14 cellular contexts compared by ENCODE assay signal in genomic region chr7:155482511-155483183, GRCh38. TPM values are rescaled to one million over a fixed set of nuclear protein-coding genes. Genes with fewer than 3 reads are reported as not detected.
DNase-seq lines count a peak whose midpoint lies in the region; ATAC-seq, FAIRE-seq and TF ChIP-seq lines count a peak whose summit lies in the region.
"Had no signal": no experiment of that assay in that cellular context is flagged by ENCODE, and none has a peak within 500 bp of the region (broad histone marks: within the 10 kb centered on the region; RNA-seq: fewer than 3 reads in every experiment).

No MANE protein-coding gene starts in this region.

- ATAC-seq in activated naive CD4-positive, alpha-beta T cell treated with anti-CD3 and anti-CD28 coated beads, Interleukin-2, amount 50 U/mL, for 72 hours: peak; percentile 56 to 70
- ATAC-seq in GM23338 (peak; percentile 20), GM21447 (IDR thresholded peaks at IDR 0.05; ENCODE audit: unreplicated experiment) (no peak)
- ATAC-seq: upper lobe of right lung had no signal

- H3K4me1 ChIP-seq in GM23338 (ENCODE audit: insufficient read depth) (peaks cover 7% of the 10 kb centered on the region), neuronal stem cell (ENCODE audit: control insufficient read depth in 2 of 2, insufficient read depth in 1 of 2, low read depth in 1 of 2, low read length in 2 of 2) (peaks cover 15 to 24% of the 10 kb centered on the region in 2 donors)

- H3K36me3 ChIP-seq in GM23338 (ENCODE audit: insufficient read depth) (no peaks in the 10 kb centered on the region), neuronal stem cell (replicated peaks in 1 of 2; ENCODE audit: control insufficient read depth in 2 of 2, insufficient read depth in 2 of 2, low read length in 2 of 2) (peaks cover 0 to 5% of the 10 kb centered on the region in 2 donors)
- H3K36me3 ChIP-seq: upper lobe of right lung had no signal

- peak overlapping the region; percentile 7 for H3K9ac ChIP-seq in neuronal stem cell (ENCODE audit: low read depth, low read length, poor library complexity)

- TF ChIP-seq CTCF in GM23338 (conservative IDR thresholded peaks at IDR 0.05; ENCODE audit: low read depth in 2 of 2): no peak

- H3K4me3 ChIP-seq in GM23338 (no peak overlapping the region), neuronal stem cell (ENCODE audit: low read length in 2 of 2) (no peak overlapping the region)
- H3K4me3 ChIP-seq: upper lobe of right lung had no signal

- H3K27ac ChIP-seq in GM23338 (ENCODE audit: low read depth) (no peak overlapping the region), neuronal stem cell (replicated peaks; ENCODE audit: low read length) (no peak overlapping the region)
- H3K27ac ChIP-seq: upper lobe of right lung had no signal

- no peak for DNase-seq in activated naive CD4-positive, alpha-beta T cell treated with anti-CD3 and anti-CD28 coated beads, Interleukin-2, amount 50 U/mL, for 72 hours (ENCODE audit: low spot score in 2 of 2)
- DNase-seq in activated naive CD4-positive, alpha-beta T cell treated with anti-CD3 and anti-CD28 coated beads, Interleukin-2, amount 50 U/mL, for 16 hours: no peak
- DNase-seq in GM23338 (ENCODE audit: low spot score) (no peak), neuronal stem cell (ENCODE audit: low spot score) (no peak), RCC 7860 (ENCODE audit: low spot score) (no peak), COLO668 (lab: John Stamatoyannopoulos, UW; ENCODE audit: unreplicated experiment) (no peak)
- DNase-seq in activated T-helper 2 cell treated with anti-CD3 and anti-CD28 coated beads, Interferon-gamma antibody, Interleukin-2, Interleukin-4, amounts not matched to agents 10 μg/mL and 5 μg/mL and 100 μg/mL, durations not matched to agents 14 hours and 24 hours and 36 hours (ENCODE audit: low spot score): no peak
- DNase-seq: DMS153, SIG-M5, upper lobe of right lung had no signal

- H2BK15ac ChIP-seq in neuronal stem cell (ENCODE audit: low read length): no peak overlapping the region

- H3K4me1 Mint-ChIP-seq in GM23338: peaks cover 23% of the 10 kb centered on the region
- H3K4me1 Mint-ChIP-seq in activated T-helper 2 cell treated with anti-CD3 and anti-CD28 coated beads, Interferon-gamma antibody, Interleukin-2, Interleukin-4, amounts not matched to agents 10 μg/mL and 5 μg/mL and 100 μg/mL, durations not matched to agents 14 hours and 24 hours and 36 hours (ENCODE audit: low read depth): peaks cover 11% of the 10 kb centered on the region

- H3K18ac ChIP-seq in neuronal stem cell (ENCODE audit: low read length): peak overlapping the region; percentile 66

- no peak for FAIRE-seq in RCC 7860 (lab: Jason Lieb, UNC)

- H2BK12ac ChIP-seq in neuronal stem cell (ENCODE audit: low read length): no peak overlapping the region

- H3K4me2 ChIP-seq in GM23338: no peak overlapping the region
- H3K4me2 ChIP-seq in neuronal stem cell (ENCODE audit: insufficient read depth, low read length, poor library complexity, severe bottlenecking): no peak overlapping the region

- H2AFZ ChIP-seq in GM23338 (peak overlapping the region; percentile 43; the same call in 1 of the 2 replicates), neuronal stem cell (ENCODE audit: low read length) (peak overlapping the region; percentile 65)

- intact Hi-C loops in activated T-helper 2 cell treated with anti-CD3 and anti-CD28 coated beads, Interferon-gamma antibody, Interleukin-2, Interleukin-4, amounts not matched to agents 10 μg/mL and 5 μg/mL and 100 μg/mL, durations not matched to agents 14 hours and 24 hours and 36 hours (cut with micrococcal nuclease): no loop called here

- H4K20me1 ChIP-seq in GM23338 (replicated peaks; ENCODE audit: insufficient read depth): 0 out of 2 replicates have a peak, but pooled peaks cover 5% of the 10 kb centered on the region

- 0 out of 2 replicates have a peak, but pooled peaks cover 14% of the 10 kb centered on the region for H3F3A ChIP-seq in GM23338 (replicated peaks; ENCODE audit: low read depth)

- no CpG with 5 or more reads among the region's 17 CpGs for WGBS in neuronal stem cell (ENCODE audit: extremely low coverage in 2 of 2, insufficient read length in 2 of 2, insufficient replicate concordance in 1 of 2), 2 donors

- H3K79me2 ChIP-seq in GM23338 (replicated peaks; ENCODE audit: insufficient read depth): no peaks in the 10 kb centered on the region

- no peak overlapping the region for H2AK5ac ChIP-seq in neuronal stem cell (ENCODE audit: low read depth, low read length)

- no peaks in the 10 kb centered on the region for H3K9me2 ChIP-seq in GM23338 (ENCODE audit: insufficient read depth)

- peaks cover 0 to 1% of the 10 kb centered on the region in 2 donors for H3K9me3 ChIP-seq in neuronal stem cell (replicated peaks in 1 of 2; ENCODE audit: control insufficient read depth in 2 of 2, insufficient read depth in 1 of 2, low read depth in 1 of 2, low read length in 2 of 2)
- H3K9me3 ChIP-seq: upper lobe of right lung had no signal

- peaks cover 42% of the 10 kb centered on the region for H3K27me3 Mint-ChIP-seq in GM23338 (ENCODE audit: insufficient read depth, low read depth, poor library complexity)
- H3K27me3 Mint-ChIP-seq in activated T-helper 2 cell treated with anti-CD3 and anti-CD28 coated beads, Interferon-gamma antibody, Interleukin-2, Interleukin-4, amounts not matched to agents 10 μg/mL and 5 μg/mL and 100 μg/mL, durations not matched to agents 14 hours and 24 hours and 36 hours (ENCODE audit: low read depth): peaks cover 38% of the 10 kb centered on the region

- no peak overlapping the region for H2BK120ac ChIP-seq in neuronal stem cell (ENCODE audit: low read depth, low read length)

- peaks cover 9 to 10% of the 10 kb centered on the region in 2 donors for H3K36me3 Mint-ChIP-seq in activated naive CD4-positive, alpha-beta T cell treated with anti-CD3 and anti-CD28 coated beads, Interleukin-2, amount 50 U/mL, for 72 hours
- H3K36me3 Mint-ChIP-seq in GM23338 (ENCODE audit: low read depth): no peaks in the 10 kb centered on the region
- H3K36me3 Mint-ChIP-seq in activated T-helper 2 cell treated with anti-CD3 and anti-CD28 coated beads, Interferon-gamma antibody, Interleukin-2, Interleukin-4, amounts not matched to agents 10 μg/mL and 5 μg/mL and 100 μg/mL, durations not matched to agents 14 hours and 24 hours and 36 hours (ENCODE audit: low read depth): no peaks in the 10 kb centered on the region

- H3K79me1 ChIP-seq in neuronal stem cell (ENCODE audit: low read depth, low read length): no peaks in the 10 kb centered on the region

- 0 out of 3 replicates have a peak overlapping the region, but pooled peaks have one; percentile 5 for H3K4me3 Mint-ChIP-seq in GM23338
- H3K4me3 Mint-ChIP-seq in activated T-helper 2 cell treated with anti-CD3 and anti-CD28 coated beads, Interferon-gamma antibody, Interleukin-2, Interleukin-4, amounts not matched to agents 10 μg/mL and 5 μg/mL and 100 μg/mL, durations not matched to agents 14 hours and 24 hours and 36 hours (ENCODE audit: low read depth): peak overlapping the region; percentile 13

- no peak overlapping the region for H4K91ac ChIP-seq in neuronal stem cell (ENCODE audit: low read depth, low read length, poor library complexity)

- no peak overlapping the region for H3K14ac ChIP-seq in neuronal stem cell (ENCODE audit: low read length)

- H3K27ac Mint-ChIP-seq in activated naive CD4-positive, alpha-beta T cell treated with anti-CD3 and anti-CD28 coated beads, Interleukin-2, amount 50 U/mL, for 72 hours: peak overlapping the region; percentile 50 to 65
- no peak overlapping the region for H3K27ac Mint-ChIP-seq in GM23338
- H3K27ac Mint-ChIP-seq in activated T-helper 2 cell treated with anti-CD3 and anti-CD28 coated beads, Interferon-gamma antibody, Interleukin-2, Interleukin-4, amounts not matched to agents 10 μg/mL and 5 μg/mL and 100 μg/mL, durations not matched to agents 14 hours and 24 hours and 36 hours: peak overlapping the region; percentile 36
- H3K27ac Mint-ChIP-seq: progenitor cell of endocrine pancreas had no signal

- H2BK5ac ChIP-seq in neuronal stem cell (ENCODE audit: low read length): no peak overlapping the region

- H3K4ac ChIP-seq in neuronal stem cell (ENCODE audit: low read length): no peak overlapping the region

- H3K27me3 ChIP-seq in GM23338 (ENCODE audit: insufficient read depth): peaks cover 57% of the 10 kb centered on the region
- peaks cover 0 to 4% (median 0%) of the 10 kb centered on the region in 3 experiments for H3K27me3 ChIP-seq in neuronal stem cell (ENCODE audit: control insufficient read depth in 3 of 3, insufficient read depth in 3 of 3, low read depth in 1 of 3, low read length in 3 of 3)

- H4K8ac ChIP-seq in neuronal stem cell (ENCODE audit: low read depth, low read length): no peak overlapping the region

- no peak overlapping the region for H3K23ac ChIP-seq in neuronal stem cell (ENCODE audit: low read depth, low read length, poor library complexity)

- peaks cover 9 to 11% of the 10 kb centered on the region in 2 donors for H3K9me3 Mint-ChIP-seq in activated naive CD4-positive, alpha-beta T cell treated with anti-CD3 and anti-CD28 coated beads, Interleukin-2, amount 50 U/mL, for 72 hours
- H3K9me3 Mint-ChIP-seq in GM23338: no peaks in the 10 kb centered on the region
- H3K9me3 Mint-ChIP-seq in activated T-helper 2 cell treated with anti-CD3 and anti-CD28 coated beads, Interferon-gamma antibody, Interleukin-2, Interleukin-4, amounts not matched to agents 10 μg/mL and 5 μg/mL and 100 μg/mL, durations not matched to agents 14 hours and 24 hours and 36 hours: no peaks in the 10 kb centered on the region

RNA-seq across cellular contexts. Expression of gene EN2, which starts 24.7 kb away (rescaled TPM):
- not detected for total RNA-seq in activated naive CD4-positive, alpha-beta T cell treated with anti-CD3 and anti-CD28 coated beads, Interleukin-2, amount 50 U/mL, for 72 hours
- total RNA-seq in GM23338 (2014; rRNA removed; shearing (Covaris generic)): not detected in 2 replicates
- polyA plus RNA-seq in GM23338 (2016; fragmentation: Nextera tagmentation; extraction: Ambion mirVana): not detected in 2 replicates
- total RNA-seq in activated T-helper 2 cell treated with anti-CD3 and anti-CD28 coated beads, Interferon-gamma antibody, Interleukin-2, Interleukin-4, amounts not matched to agents 10 μg/mL and 5 μg/mL and 100 μg/mL, durations not matched to agents 14 hours and 24 hours and 36 hours: not detected in 2 replicates
- polyA plus RNA-seq in neuronal stem cell (2013, experiment 1 of 2): not detected
- not detected for polyA plus RNA-seq in neuronal stem cell (2013, experiment 2 of 2)
- total RNA-seq: M059J, mononuclear cell, progenitor cell of endocrine pancreas, upper lobe of right lung had no signal
